ENCODE assay signal across 8 cellular contexts in genomic region chr10:125057158-125058001, GRCh38.
DNase-seq lines count a peak whose midpoint lies in the region; ATAC-seq and TF ChIP-seq lines count a peak whose summit lies in the region.

No MANE protein-coding gene starts in this region.

- peak overlapping the region; percentile 21 for H3K4me3 Mint-ChIP-seq in natural killer cell

- H3K27me3 ChIP-seq in Peyer's patch, result no peaks in the 10 kb centered on the region
- H3K27me3 ChIP-seq in esophagus squamous epithelium, result no peaks in the 10 kb centered on the region

- WGBS in esophagus squamous epithelium, 2 donors, result 42 to 45% methylated on average over 14 to 18 of the region's 20 CpGs

- H3K9me3 ChIP-seq in Peyer's patch (no peaks in the 10 kb centered on the region), esophagus squamous epithelium (no peaks in the 10 kb centered on the region)

- H3K27ac ChIP-seq in Peyer's patch (peak overlapping the region; percentile 64 to 93 (median 82)), esophagus squamous epithelium (peak overlapping the region; percentile 69 to 92 (median 90))

- TF ChIP-seq CTCF in Peyer's patch (IDR thresholded peaks at IDR 0.05) (no peak), esophagus squamous epithelium (IDR thresholded peaks at IDR 0.05) (no peak), natural killer cell (IDR thresholded peaks at IDR 0.05) (no peak)

- no peaks in the 10 kb centered on the region for H3K36me3 ChIP-seq in Peyer's patch
- peaks cover 0 to 5% (median 0%) of the 10 kb centered on the region in 3 donors for H3K36me3 ChIP-seq in esophagus squamous epithelium

- H3K4me3 ChIP-seq in Peyer's patch (no peak overlapping the region), esophagus squamous epithelium (peak overlapping the region in 1 of 4 donors; percentile 25)

- intact Hi-C loops in esophagus squamous epithelium (cut with DNase I) (no loop called here), natural killer cell (cut with micrococcal nuclease) (no loop called here)

- TF ChIP-seq POLR2A in Peyer's patch (IDR thresholded peaks at IDR 0.05) (no peak), esophagus squamous epithelium (IDR thresholded peaks at IDR 0.05) (no peak)

- H3K4me1 ChIP-seq in Peyer's patch, result peaks cover 0 to 80% (median 9%) of the 10 kb centered on the region in 4 donors
- peaks cover 42 to 77% (median 68%) of the 10 kb centered on the region in 3 donors for H3K4me1 ChIP-seq in esophagus squamous epithelium

- DNase-seq in Peyer's patch (peak in 2 of 3 donors; percentile 55 to 79), esophagus squamous epithelium (lab: John Stamatoyannopoulos, UW) (no peak), natural killer cell (no peak), GF-D8 (lab: John Stamatoyannopoulos, UW) (no peak), NCI-H1694 treated with DMSO at 0.1 percent for 48 hours (lab: John Stamatoyannopoulos, UW) (no peak), GM19238 (ENCODE audit: insufficient read length, low spot score) (no peak), activated T-cell treated with anti-CD3 and anti-CD28 coated beads for 4 hours (no peak)

- peak; percentile 48 for ATAC-seq in GM21390 (IDR thresholded peaks at IDR 0.05; ENCODE audit: unreplicated experiment)
- peak; percentile 61 to 75 (median 70) for ATAC-seq in natural killer cell

- H3K36me3 Mint-ChIP-seq in natural killer cell, result no peaks in the 10 kb centered on the region

- H3K9me3 Mint-ChIP-seq in natural killer cell, result no peaks in the 10 kb centered on the region

- H3K27me3 Mint-ChIP-seq in natural killer cell (ENCODE audit: low read depth in 2 of 2), result no peaks in the 10 kb centered on the region

- peaks cover 86 to 91% of the 10 kb centered on the region in 2 donors for H3K4me1 Mint-ChIP-seq in natural killer cell

- H3K27ac Mint-ChIP-seq in natural killer cell, result peak overlapping the region; percentile 89 to 91

Comparison
In these comparisons a context has a peak if more than half of its experiments do, and no peak if none do; other contexts are left out.
1. DNase-seq: peak in Peyer's patch (2 of 3); none in esophagus squamous epithelium (single experiment), natural killer cell (single experiment), GF-D8 (single experiment), NCI-H1694 treated with DMSO at 0.1 percent for 48 hours (single experiment), GM19238 (single experiment) and activated T-cell treated with anti-CD3 and anti-CD28 coated beads for 4 hours (single experiment).